1 cellular context compared by ENCODE assay signal in genomic region chr15:34621675-34622074, GRCh38.
TF ChIP-seq lines count a peak whose summit lies in the region.

No MANE protein-coding gene starts in this region.

TF ChIP-seq in HepG2, 621 proteins besides CTCF, POLR2A, EP300 and RAD21 (continued from another document):
- TF ChIP-seq, protein P1, sequence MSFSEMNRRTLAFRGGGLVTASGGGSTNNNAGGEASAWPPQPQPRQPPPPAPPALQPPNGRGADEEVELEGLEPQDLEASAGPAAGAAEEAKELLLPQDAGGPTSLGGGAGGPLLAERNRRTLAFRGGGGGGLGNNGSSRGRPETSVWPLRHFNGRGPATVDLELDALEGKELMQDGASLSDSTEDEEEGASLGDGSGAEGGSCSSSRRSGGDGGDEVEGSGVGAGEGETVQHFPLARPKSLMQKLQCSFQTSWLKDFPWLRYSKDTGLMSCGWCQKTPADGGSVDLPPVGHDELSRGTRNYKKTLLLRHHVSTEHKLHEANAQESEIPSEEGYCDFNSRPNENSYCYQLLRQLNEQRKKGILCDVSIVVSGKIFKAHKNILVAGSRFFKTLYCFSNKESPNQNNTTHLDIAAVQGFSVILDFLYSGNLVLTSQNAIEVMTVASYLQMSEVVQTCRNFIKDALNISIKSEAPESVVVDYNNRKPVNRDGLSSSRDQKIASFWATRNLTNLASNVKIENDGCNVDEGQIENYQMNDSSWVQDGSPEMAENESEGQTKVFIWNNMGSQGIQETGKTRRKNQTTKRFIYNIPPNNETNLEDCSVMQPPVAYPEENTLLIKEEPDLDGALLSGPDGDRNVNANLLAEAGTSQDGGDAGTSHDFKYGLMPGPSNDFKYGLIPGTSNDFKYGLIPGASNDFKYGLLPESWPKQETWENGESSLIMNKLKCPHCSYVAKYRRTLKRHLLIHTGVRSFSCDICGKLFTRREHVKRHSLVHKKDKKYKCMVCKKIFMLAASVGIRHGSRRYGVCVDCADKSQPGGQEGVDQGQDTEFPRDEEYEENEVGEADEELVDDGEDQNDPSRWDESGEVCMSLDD (CRISPR knock-in tag; IDR thresholded peaks at IDR 0.05; ENCODE audit: borderline replicate concordance): no peak
- no peak for TF ChIP-seq CENPBD1 (CRISPR knock-in tag; IDR thresholded peaks at IDR 0.05; ENCODE audit: borderline replicate concordance, low read depth)
